In the genomic region with DNA sequence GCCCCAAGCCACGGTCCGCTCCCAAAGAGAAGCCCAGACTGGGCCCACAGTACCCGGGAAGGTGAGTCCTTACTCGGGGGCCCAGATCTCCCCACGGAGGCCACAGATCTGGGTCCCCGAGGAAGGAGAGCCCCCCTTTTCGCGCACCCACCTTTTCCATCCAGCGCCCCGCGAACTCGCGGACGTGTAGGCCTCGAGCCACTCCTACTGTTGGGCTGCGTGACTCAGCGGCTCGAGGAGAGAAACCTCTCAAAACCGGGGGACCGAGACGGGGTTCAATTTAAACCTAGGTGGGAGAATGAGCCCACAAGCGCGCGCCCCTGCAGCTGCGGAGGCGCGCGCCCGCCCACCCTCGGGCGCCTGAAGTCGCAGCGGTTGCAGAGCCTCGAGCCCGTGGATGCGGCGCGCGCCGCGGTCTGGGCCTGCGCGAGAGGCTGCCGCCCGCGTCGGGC, we compare ENCODE assay signal across 1 cellular context.
A peak's percentile ranks its signal among the peaks of the same experiment; 100 is the strongest.
TF ChIP-seq lines count a peak whose summit lies in the region.

No MANE protein-coding gene starts in this region.

TF ChIP-seq in H1, 55 proteins besides CTCF, POLR2A, EP300 and RAD21:
- TF ChIP-seq, protein P1, sequence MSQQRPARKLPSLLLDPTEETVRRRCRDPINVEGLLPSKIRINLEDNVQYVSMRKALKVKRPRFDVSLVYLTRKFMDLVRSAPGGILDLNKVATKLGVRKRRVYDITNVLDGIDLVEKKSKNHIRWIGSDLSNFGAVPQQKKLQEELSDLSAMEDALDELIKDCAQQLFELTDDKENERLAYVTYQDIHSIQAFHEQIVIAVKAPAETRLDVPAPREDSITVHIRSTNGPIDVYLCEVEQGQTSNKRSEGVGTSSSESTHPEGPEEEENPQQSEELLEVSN (IDR thresholded peaks at IDR 0.05): no peak
- peak; percentile 51; the same call in 1 of the 2 replicates for TF ChIP-seq SUZ12 (IDR thresholded peaks at IDR 0.05; ENCODE audit: low read length)
- TF ChIP-seq NRF1 (IDR thresholded peaks at IDR 0.05; ENCODE audit: low read depth, low read length): 0 out of 2 replicates have a peak, but pooled peaks have one; percentile 4
- TF ChIP-seq MAFK (IDR thresholded peaks at IDR 0.05; ENCODE audit: low read depth, low read length): no peak
- TF ChIP-seq TAF1 (IDR thresholded peaks at IDR 0.05; ENCODE audit: low read depth, low read length): no peak
- no peak for TF ChIP-seq NANOG (IDR thresholded peaks at IDR 0.05; ENCODE audit: insufficient read depth, low read depth, low read length, poor library complexity, severe bottlenecking)
- TF ChIP-seq KDM1A (IDR thresholded peaks at IDR 0.05; ENCODE audit: borderline replicate concordance, low read length): no peak
- no peak for TF ChIP-seq EGR1 (IDR thresholded peaks at IDR 0.05; ENCODE audit: borderline replicate concordance, low read depth, low read length)
- TF ChIP-seq ASH2L (IDR thresholded peaks at IDR 0.05; ENCODE audit: low read length): no peak
- TF ChIP-seq FOSL1 (IDR thresholded peaks at IDR 0.05; ENCODE audit: insufficient read depth, low read depth, low read length): no peak
